11 cellular contexts compared by ENCODE assay signal in the genomic region with DNA sequence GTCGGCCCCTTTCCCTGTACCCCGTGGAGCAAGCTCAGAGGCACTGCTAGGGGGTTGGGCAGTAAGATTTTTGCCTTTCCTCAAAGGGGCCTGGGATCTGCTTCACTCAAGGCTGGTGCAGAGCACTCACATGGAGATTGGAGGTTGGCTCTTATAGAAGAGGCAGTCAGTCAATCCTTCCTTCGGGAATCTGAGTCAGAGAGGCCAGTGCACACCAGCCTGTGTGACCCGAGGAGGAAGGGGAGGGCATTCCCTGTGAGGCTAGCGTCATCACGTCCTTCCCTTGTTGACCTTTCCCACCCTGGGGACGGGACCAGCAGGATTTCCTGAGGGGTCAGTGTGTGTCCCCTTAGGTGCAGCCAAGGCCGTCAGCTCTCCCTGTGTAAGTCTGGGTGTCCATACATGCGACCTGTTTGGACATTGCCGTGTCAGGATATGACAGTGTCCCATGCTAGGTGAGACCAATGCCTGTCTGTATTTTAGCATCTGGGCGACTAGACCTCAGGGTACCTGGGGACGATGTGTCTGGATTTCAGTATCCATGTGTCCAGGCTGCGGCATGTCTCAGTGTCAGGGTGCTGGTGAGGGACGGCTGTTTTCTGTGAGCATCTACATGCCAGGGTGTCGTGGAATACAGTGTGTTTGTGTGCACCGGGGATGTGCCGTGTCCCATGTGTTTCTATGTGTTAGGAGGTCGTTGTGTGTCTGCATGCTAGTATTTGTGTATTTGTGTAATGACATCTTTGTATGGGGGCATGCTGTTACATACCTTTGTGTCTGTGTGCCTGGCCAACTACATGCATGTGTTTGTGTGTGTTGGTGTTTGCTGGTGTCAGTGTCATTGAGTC. TPM values are rescaled to one million over a fixed set of nuclear protein-coding genes. Genes with fewer than 3 reads are reported as not detected.
DNase-seq lines count a peak whose midpoint lies in the region; ATAC-seq and TF ChIP-seq lines count a peak whose summit lies in the region.
"Had no signal": no experiment of that assay in that cellular context is flagged by ENCODE, and none has a peak within 500 bp of the region (broad histone marks: within the 10 kb centered on the region; RNA-seq: fewer than 3 reads in every experiment).

No MANE protein-coding gene starts in this region.

- TF ChIP-seq POLR2A in transverse colon (IDR thresholded peaks at IDR 0.05) = no peak

- WGBS in liver = 65% methylated on average over 18 of the region's 18 CpGs
- 72 to 81% methylated on average over 5 to 18 of the region's 18 CpGs for WGBS in transverse colon (ENCODE audit: low coverage in 1 of 2), 2 donors

- TF ChIP-seq RAD21 in liver (IDR thresholded peaks at IDR 0.05) = no peak

- H3K27ac ChIP-seq in RWPE1 (peak overlapping the region; percentile 62), liver (ENCODE audit: low read depth in 1 of 2, low read length in 2 of 2) (peak overlapping the region; percentile 40 to 65), transverse colon (no peak overlapping the region)

- intact Hi-C loops in left cardiac atrium (cut with DNase I) (loop anchor here (5.0 kb wide), 3 partner anchors 65 to 435 kb away; partner anchors contain the start of gene PTK6 (in 1 of the 2)), cardiac septum (cut with DNase I) (loop anchor here (2.0 to 10.0 kb wide), 2 partner anchors 64 to 188 kb away; no protein-coding TSS in a partner anchor), transverse colon (cut with DNase I; ENCODE audit: low total_unique reads) (loop anchor here (5.0 to 10.0 kb wide), 3 partner anchors 65 to 435 kb away; partner anchors contain the start of gene PTK6)

- H3K36me3 ChIP-seq in liver (ENCODE audit: control insufficient read depth in 4 of 4, insufficient read depth in 3 of 4, low read depth in 1 of 4, low read length in 3 of 4) (peaks cover 0 to 3% (median 0%) of the 10 kb centered on the region in 4 donors), transverse colon (no peaks in the 10 kb centered on the region)

- in situ Hi-C loops in transverse colon (cut with MboI; ENCODE audit: low pct_ligation_motif_present in 1 of 4, low pct_unique_long_range_greater_than_20kb in 1 of 4, low sequenced_read_pairs in 3 of 4) = no loop called here

- no peak for TF ChIP-seq CTCF in RWPE1 (conservative IDR thresholded peaks at IDR 0.05; ENCODE audit: low read depth)
- TF ChIP-seq CTCF in liver (IDR thresholded peaks at IDR 0.05; ENCODE audit: low read depth, low read length, missing input control) = no peak
- no peak for TF ChIP-seq CTCF in transverse colon (IDR thresholded peaks at IDR 0.05)

- TF ChIP-seq EP300 in transverse colon (IDR thresholded peaks at IDR 0.05; ENCODE audit: low read depth) = no peak

- H3K27me3 ChIP-seq in liver (ENCODE audit: control insufficient read depth in 4 of 4, insufficient read depth in 4 of 4, low read length in 3 of 4) = no peaks in the 10 kb centered on the region
- peaks cover 13% of the 10 kb centered on the region for H3K27me3 ChIP-seq in transverse colon

- POLR2A ChIA-PET in RWPE1 (lab: Yijun Ruan, JAX; ENCODE audit: low non-redundant PET) = no interaction called here

- peaks cover 18 to 52% (median 40%) of the 10 kb centered on the region in 4 donors for H3K4me1 ChIP-seq in liver (ENCODE audit: control insufficient read depth in 4 of 4, insufficient read depth in 4 of 4, low read length in 3 of 4)
- peaks cover 8 to 24% (median 13%) of the 10 kb centered on the region in 4 donors for H3K4me1 ChIP-seq in transverse colon

- no peak for ATAC-seq in left cardiac atrium
- no peak for ATAC-seq in HG02763 (IDR thresholded peaks at IDR 0.05; ENCODE audit: unreplicated experiment)
- no peak for ATAC-seq in HG03342 (IDR thresholded peaks at IDR 0.05; ENCODE audit: unreplicated experiment)

- CTCF ChIA-PET in RWPE1 (lab: Yijun Ruan, JAX) = interaction anchor here (0.6 to 2.6 kb wide), 7 partner anchors 15 to 269 kb away, joined by 3 to 18 read pairs (median 9); partner anchors contain the start of genes TPD52L2 and UCKL1

- DNase-seq in left cardiac atrium (peak; percentile 46), cardiac septum (ENCODE audit: low spot score) (no peak), RWPE1 (ENCODE audit: low spot score) (no peak), transverse colon (peak; percentile 6), cerebellar cortex (ENCODE audit: low spot score) (no peak)
- DNase-seq: HFFc6, NCI-H446 treated with DMSO at 0.1 percent for 48 hours, retina had no signal

- no peak overlapping the region for H3K9ac ChIP-seq in liver (ENCODE audit: low read depth in 1 of 2, low read length in 2 of 2)

- H3K4me3 ChIP-seq in liver (ENCODE audit: low read depth in 1 of 3, low read length in 3 of 3) (no peak overlapping the region), transverse colon (no peak overlapping the region)

- H3K9me3 ChIP-seq in liver (ENCODE audit: control insufficient read depth in 4 of 4, low read length in 3 of 4) (no peaks in the 10 kb centered on the region), transverse colon (no peaks in the 10 kb centered on the region)

TF ChIP-seq in liver, 16 proteins besides CTCF, POLR2A, EP300 and RAD21:
- TF ChIP-seq GABPA (IDR thresholded peaks at IDR 0.05 in 1 of 2, conservative IDR thresholded peaks at IDR 0.05 in 1 of 2) = no peak
- TF ChIP-seq, protein P1, sequence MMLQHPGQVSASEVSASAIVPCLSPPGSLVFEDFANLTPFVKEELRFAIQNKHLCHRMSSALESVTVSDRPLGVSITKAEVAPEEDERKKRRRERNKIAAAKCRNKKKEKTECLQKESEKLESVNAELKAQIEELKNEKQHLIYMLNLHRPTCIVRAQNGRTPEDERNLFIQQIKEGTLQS (IDR thresholded peaks at IDR 0.05) = no peak
- TF ChIP-seq FOXA2 (IDR thresholded peaks at IDR 0.05) = no peak
- TF ChIP-seq TAF1 (conservative IDR thresholded peaks at IDR 0.05) = no peak
- TF ChIP-seq HNF4G (IDR thresholded peaks at IDR 0.05) = no peak
- no peak for TF ChIP-seq EGR1 (IDR thresholded peaks at IDR 0.05; ENCODE audit: low read depth in 2 of 2)
- TF ChIP-seq JUND (IDR thresholded peaks at IDR 0.05) = no peak
- TF ChIP-seq HNF4A (conservative IDR thresholded peaks at IDR 0.05) = no peak
- no peak for TF ChIP-seq YY1 (IDR thresholded peaks at IDR 0.05)
- peak; percentile 93 for TF ChIP-seq NR2F2 (IDR thresholded peaks at IDR 0.05)
- no peak for TF ChIP-seq FOXA1 (IDR thresholded peaks at IDR 0.05)
- TF ChIP-seq RXRA (IDR thresholded peaks at IDR 0.05) = no peak
- peak; percentile 8 for TF ChIP-seq SP1 (IDR thresholded peaks at IDR 0.05)

RNA-seq across cellular contexts. Expression of gene ZNF512B, which starts 2.8 kb away (rescaled TPM):
- total RNA-seq in left cardiac atrium (10 to 100 TPM; 11.7 to 14.5 TPM), cardiac septum (12.8 TPM), liver (10 to 100 TPM in 1 of 2 donors, 1 to 10 TPM in 1; 9.2 to 11.8 TPM), transverse colon (1 to 10 TPM; 1.8 to 5.2 (median 2.1) TPM)
- polyA plus RNA-seq in liver = 10 to 100 TPM in 1 of 2 donors, 1 to 10 TPM in 1; 1.8 to 10.4 TPM

RNA-seq across cellular contexts. Expression of gene SAMD10, which starts 6.9 kb away (rescaled TPM):
- total RNA-seq in left cardiac atrium (1 to 10 TPM; 2.7 to 3.8 TPM), cardiac septum (4.0 TPM), liver (1 to 10 TPM; 1.4 to 2.8 TPM), transverse colon (10 to 100 TPM in 3 of 4 donors, 1 to 10 TPM in 1; 5.9 to 86.2 (median 19.4) TPM)
- 1 to 10 TPM in 1 of 2 donors, under 1 TPM in 1; 0.74 to 3.4 TPM for polyA plus RNA-seq in liver

RNA-seq across cellular contexts. Expression of gene PRPF6, which starts 8.4 kb away (rescaled TPM):
- total RNA-seq in left cardiac atrium = 10 to 100 TPM; 38.8 to 43.9 TPM
- total RNA-seq in cardiac septum = 47.5 TPM
- total RNA-seq in liver = 10 to 100 TPM; 24.2 to 24.9 TPM
- polyA plus RNA-seq in liver = 10 to 100 TPM; 16.3 to 22.0 TPM
- 10 to 100 TPM; 29.2 to 55.7 (median 51.8) TPM for total RNA-seq in transverse colon

RNA-seq across cellular contexts. Expression of gene UCKL1, which starts 16.3 kb away (rescaled TPM):
- total RNA-seq in left cardiac atrium (10 to 100 TPM; 30.8 to 32.4 TPM), cardiac septum (43.2 TPM), liver (10 to 100 TPM; 16.4 to 20.4 TPM), transverse colon (100 to 1,000 TPM in 1 of 4 donors, 10 to 100 TPM in 3; 41.1 to 189 (median 68.5) TPM)
- polyA plus RNA-seq in liver = 10 to 100 TPM; 16.4 to 20.1 TPM

Comparison
In these comparisons a context has a peak if more than half of its experiments do, and no peak if none do; other contexts are left out.
1. DNase-seq: peak in left cardiac atrium (single experiment) and transverse colon (single experiment); none in cardiac septum (single experiment), RWPE1 (single experiment) and cerebellar cortex (single experiment).
2. H3K27ac ChIP-seq: peak in RWPE1 (single experiment) and liver (2 of 2); none in transverse colon (0 of 4).